In the genomic region with DNA sequence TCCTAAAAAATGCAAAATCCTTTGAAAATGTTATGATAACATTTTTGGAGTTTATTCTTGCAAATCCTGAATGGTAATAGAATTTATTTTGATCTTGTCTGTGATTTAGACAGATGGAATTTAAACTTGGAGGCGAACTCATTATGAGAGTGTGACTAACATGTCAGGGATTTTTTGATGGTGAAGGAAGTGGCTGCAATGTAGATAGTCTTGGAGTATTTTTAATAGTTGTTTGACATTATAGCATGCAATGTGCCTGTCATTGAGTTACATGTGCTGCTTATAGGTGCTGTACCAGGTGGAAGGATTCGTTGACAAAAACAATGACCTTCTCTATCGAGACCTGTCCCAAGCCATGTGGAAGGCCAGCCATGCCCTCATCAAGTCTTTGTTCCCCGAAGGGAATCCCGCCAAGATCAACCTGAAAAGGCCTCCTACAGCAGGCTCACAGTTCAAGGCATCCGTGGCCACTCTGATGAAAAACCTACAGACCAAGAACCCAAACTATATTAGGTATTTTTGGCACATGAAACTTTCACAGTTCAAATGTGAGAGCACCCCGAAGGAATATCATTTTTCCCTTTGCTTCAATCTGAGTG, we compare ENCODE assay signal across 13 cellular contexts.
DNase-seq lines count a peak whose midpoint lies in the region; ATAC-seq and TF ChIP-seq lines count a peak whose summit lies in the region.
"Had no signal": no experiment of that assay in that cellular context is flagged by ENCODE, and none has a peak within 500 bp of the region (broad histone marks: within the 10 kb centered on the region; RNA-seq: fewer than 3 reads in every experiment).

No MANE protein-coding gene starts in this region.

- no peak for ATAC-seq in HG03442 (IDR thresholded peaks at IDR 0.05; ENCODE audit: unreplicated experiment)
- ATAC-seq: naive thymus-derived CD8-positive, alpha-beta T cell had no signal

- DNase-seq in AG09319 (ENCODE audit: extremely low read depth, low read depth) = peak; percentile 37
- peak; percentile 78 for DNase-seq in LHCN-M2 (ENCODE audit: low read depth)
- DNase-seq in dedifferentiated amniotic fluid mesenchymal stem cell (ENCODE audit: extremely low spot score) = peak; percentile 88
- DNase-seq in non-pigmented ciliary epithelial cell (ENCODE audit: low read depth) = peak; percentile 76
- no peak for DNase-seq in NCI-H2107 (lab: John Stamatoyannopoulos, UW)
- DNase-seq in BE2C = no peak
- no peak for DNase-seq in CD4-positive, alpha-beta memory T cell
- DNase-seq: activated CD4-positive, alpha-beta memory T cell treated with anti-CD3 and anti-CD28 coated beads, Interleukin-2, amount 10 ng/mL, durations not matched to agents 7 days and 5 days; immature natural killer cell; naive thymus-derived CD8-positive, alpha-beta T cell; NCI-H748 treated with DMSO at 0.1 percent for 48 hours; stimulated activated CD4-positive, alpha-beta T cell treated with anti-CD3 and anti-CD28 coated beads, Interleukin-1b, Interleukin-23, amount 100 ng/mL, for 48 hours had no signal

- no peak overlapping the region for H3K27ac Mint-ChIP-seq in CD4-positive, alpha-beta memory T cell
- H3K27ac Mint-ChIP-seq: activated CD4-positive, alpha-beta memory T cell treated with anti-CD3 and anti-CD28 coated beads, Interleukin-2, amount 10 ng/mL, durations not matched to agents 7 days and 5 days; immature natural killer cell; naive thymus-derived CD8-positive, alpha-beta T cell had no signal

- H3K27me3 ChIP-seq in BE2C = no peaks in the 10 kb centered on the region
- no peaks in the 10 kb centered on the region for H3K27me3 ChIP-seq in CD4-positive, alpha-beta memory T cell (ENCODE audit: insufficient read depth, low read length)

- peaks cover 89% of the 10 kb centered on the region for H3K36me3 ChIP-seq in BE2C
- no peaks in the 10 kb centered on the region for H3K36me3 ChIP-seq in CD4-positive, alpha-beta memory T cell (ENCODE audit: insufficient read depth, low read length)

- H3K4me1 Mint-ChIP-seq in CD4-positive, alpha-beta memory T cell = no peaks in the 10 kb centered on the region
- H3K4me1 Mint-ChIP-seq: activated CD4-positive, alpha-beta memory T cell treated with anti-CD3 and anti-CD28 coated beads, Interleukin-2, amount 10 ng/mL, durations not matched to agents 7 days and 5 days; immature natural killer cell; naive thymus-derived CD8-positive, alpha-beta T cell had no signal

- no peaks in the 10 kb centered on the region for H3K9me3 ChIP-seq in BE2C
- H3K9me3 ChIP-seq in CD4-positive, alpha-beta memory T cell (ENCODE audit: control insufficient read depth in 1 of 2, low read length in 2 of 2) = no peaks in the 10 kb centered on the region

- H3K27me3 Mint-ChIP-seq in CD4-positive, alpha-beta memory T cell = no peaks in the 10 kb centered on the region
- H3K27me3 Mint-ChIP-seq: activated CD4-positive, alpha-beta memory T cell treated with anti-CD3 and anti-CD28 coated beads, Interleukin-2, amount 10 ng/mL, durations not matched to agents 7 days and 5 days had no signal

- H3K27ac ChIP-seq in CD4-positive, alpha-beta memory T cell (ENCODE audit: low read depth, low read length) = no peak overlapping the region

- no peak overlapping the region for H3K4me3 ChIP-seq in BE2C (ENCODE audit: low read depth, low read length)
- H3K4me3 ChIP-seq in CD4-positive, alpha-beta memory T cell (ENCODE audit: low read length in 2 of 2) = no peak overlapping the region

- H3K4me3 Mint-ChIP-seq in CD4-positive, alpha-beta memory T cell = no peak overlapping the region
- H3K4me3 Mint-ChIP-seq: activated CD4-positive, alpha-beta memory T cell treated with anti-CD3 and anti-CD28 coated beads, Interleukin-2, amount 10 ng/mL, durations not matched to agents 7 days and 5 days; immature natural killer cell; naive thymus-derived CD8-positive, alpha-beta T cell had no signal

- peaks cover 0 to 2% (median 0%) of the 10 kb centered on the region in 8 donors for H3K9me3 Mint-ChIP-seq in CD4-positive, alpha-beta memory T cell
- H3K9me3 Mint-ChIP-seq: activated CD4-positive, alpha-beta memory T cell treated with anti-CD3 and anti-CD28 coated beads, Interleukin-2, amount 10 ng/mL, durations not matched to agents 7 days and 5 days; immature natural killer cell; naive thymus-derived CD8-positive, alpha-beta T cell had no signal

- H3K36me3 Mint-ChIP-seq in CD4-positive, alpha-beta memory T cell = no peaks in the 10 kb centered on the region
- H3K36me3 Mint-ChIP-seq: immature natural killer cell; naive thymus-derived CD8-positive, alpha-beta T cell had no signal

- no peak for TF ChIP-seq CTCF in AG09319 (IDR thresholded peaks at IDR 0.05; ENCODE audit: low read depth, low read length)
- TF ChIP-seq CTCF in BE2C (IDR thresholded peaks at IDR 0.05; ENCODE audit: low read depth, low read length) = no peak

- intact Hi-C loops in CD4-positive, alpha-beta memory T cell (cut with micrococcal nuclease) = no loop called here

- POLR2A ChIA-PET in CD4-positive, alpha-beta memory T cell (lab: Charles Lee; ENCODE audit: partially characterized antibody) = no interaction called here

- peaks cover 10% of the 10 kb centered on the region for H3K4me1 ChIP-seq in BE2C
- H3K4me1 ChIP-seq in CD4-positive, alpha-beta memory T cell (ENCODE audit: insufficient read depth, low read length) = no peaks in the 10 kb centered on the region

- CTCF ChIA-PET in CD4-positive, alpha-beta memory T cell (lab: Charles Lee; ENCODE audit: partially characterized antibody) = no interaction called here

Comparison
In these comparisons a context has a peak if more than half of its experiments do, and no peak if none do; other contexts are left out.
1. DNase-seq: peak in AG09319 (single experiment), LHCN-M2 (single experiment), dedifferentiated amniotic fluid mesenchymal stem cell (single experiment) and non-pigmented ciliary epithelial cell (single experiment); none in NCI-H2107 (single experiment), BE2C (single experiment) and CD4-positive, alpha-beta memory T cell (0 of 5).